ENCODE assay signal across 8 cellular contexts in genomic region chr12:132144115-132145071, GRCh38. TPM values are rescaled to one million over a fixed set of nuclear protein-coding genes. Genes with fewer than 3 reads are reported as not detected.
DNase-seq lines count a peak whose midpoint lies in the region; ATAC-seq and TF ChIP-seq lines count a peak whose summit lies in the region.

Gene DDX51 (minus strand): TSS chr12:132144319. CDS start chr12:132144296, 23 bp downstream.
Gene NOC4L (plus strand): TSS chr12:132144457. CDS start chr12:132144489, 32 bp downstream.

- H3F3A ChIP-seq in DOHH2 (ENCODE audit: control insufficient read depth, insufficient read depth): no peaks in the 10 kb centered on the region

- POLR2A ChIA-PET in naive thymus-derived CD4-positive, alpha-beta T cell (lab: Charles Lee): interaction anchor here (1.2 to 1.3 kb wide), 2 partner anchors 41 to 78 kb away, joined by 3 to 8 read pairs; no protein-coding TSS in a partner anchor

- DNase-seq in RKO (ENCODE audit: low spot score): peak; percentile 92
- DNase-seq in activated T-helper 1 cell treated with Interleukin-2 at 50 U/mL for 16 hours (ENCODE audit: low read depth): peak; percentile 94
- DNase-seq in fibroblast of lung (ENCODE audit: low read depth in 2 of 2): peak; percentile 91 to 95
- DNase-seq in naive thymus-derived CD4-positive, alpha-beta T cell: peak; percentile 93 to 99 (median 96)

- H3K36me3 ChIP-seq in DOHH2 (ENCODE audit: control insufficient read depth, low read length): peaks cover 66% of the 10 kb centered on the region
- H3K36me3 ChIP-seq in KOPT-K1 (ENCODE audit: insufficient read depth, low read length): peaks cover 64% of the 10 kb centered on the region
- peaks cover 19% of the 10 kb centered on the region for H3K36me3 ChIP-seq in fibroblast of lung (ENCODE audit: control insufficient read depth, insufficient read depth, low read length)
- peaks cover 0 to 66% (median 21%) of the 10 kb centered on the region in 3 experiments for H3K36me3 ChIP-seq in naive thymus-derived CD4-positive, alpha-beta T cell (ENCODE audit: control insufficient read depth in 2 of 3, insufficient read depth in 3 of 3, low read length in 3 of 3)

- H3K9me3 ChIP-seq in DOHH2 (ENCODE audit: control insufficient read depth, insufficient read depth, low read length) (no peaks in the 10 kb centered on the region), KOPT-K1 (ENCODE audit: insufficient read depth, low read length, poor library complexity, severe bottlenecking) (no peaks in the 10 kb centered on the region), fibroblast of lung (ENCODE audit: control insufficient read depth, insufficient read depth, low read depth, low read length) (no peaks in the 10 kb centered on the region)
- no peaks in the 10 kb centered on the region for H3K9me3 ChIP-seq in naive thymus-derived CD4-positive, alpha-beta T cell (ENCODE audit: control insufficient read depth in 2 of 3, low read length in 3 of 3)

- intact Hi-C loops in naive thymus-derived CD4-positive, alpha-beta T cell (cut with micrococcal nuclease): loop anchor here (1.0 to 5.0 kb wide), 6 partner anchors 44 to 344 kb away; no protein-coding TSS in a partner anchor

- H3K4me3 Mint-ChIP-seq in naive thymus-derived CD4-positive, alpha-beta T cell: peak within 1 kb of the TSS; percentile 85 to 97 (median 90)
- peak within 1 kb of the TSS; percentile 87 for H3K4me3 Mint-ChIP-seq in stimulated activated memory B cell treated with anti-CD40 and anti-IgM and Interleukin-4, amounts not matched to agents 10 μg/mL and 1 μg/mL and 100 μg/mL, for 72 hours

- H3K9ac ChIP-seq in fibroblast of lung (ENCODE audit: insufficient read depth, low read length): peak within 1 kb of the TSS; percentile 90

- peaks cover 0 to 8% (median 2%) of the 10 kb centered on the region in 5 donors for H3K36me3 Mint-ChIP-seq in naive thymus-derived CD4-positive, alpha-beta T cell
- peaks cover 12% of the 10 kb centered on the region for H3K36me3 Mint-ChIP-seq in stimulated activated memory B cell treated with anti-CD40 and anti-IgM and Interleukin-4, amounts not matched to agents 10 μg/mL and 1 μg/mL and 100 μg/mL, for 72 hours

- TF ChIP-seq CTCF in DOHH2 (IDR thresholded peaks at IDR 0.05; ENCODE audit: low read depth, low read length, poor library complexity, severe bottlenecking): no peak
- TF ChIP-seq CTCF in fibroblast of lung (conservative IDR thresholded peaks at IDR 0.05 in 1 of 2, IDR thresholded peaks at IDR 0.05 in 1 of 2; ENCODE audit: low read depth in 1 of 2, low read length in 2 of 2): no peak

- H3K27ac Mint-ChIP-seq in naive thymus-derived CD4-positive, alpha-beta T cell: peak within 1 kb of the TSS; percentile 83 to 99 (median 96)
- H3K27ac Mint-ChIP-seq in stimulated activated memory B cell treated with anti-CD40 and anti-IgM and Interleukin-4, amounts not matched to agents 10 μg/mL and 1 μg/mL and 100 μg/mL, for 72 hours: peak within 1 kb of the TSS; percentile 90

- peak within 1 kb of the TSS; percentile 41 for H2AFZ ChIP-seq in fibroblast of lung (ENCODE audit: low read length)

- peaks cover 0 to 4% (median 0%) of the 10 kb centered on the region in 11 donors for H3K9me3 Mint-ChIP-seq in naive thymus-derived CD4-positive, alpha-beta T cell
- H3K9me3 Mint-ChIP-seq in stimulated activated memory B cell treated with anti-CD40 and anti-IgM and Interleukin-4, amounts not matched to agents 10 μg/mL and 1 μg/mL and 100 μg/mL, for 72 hours: no peaks in the 10 kb centered on the region

- H3K4me2 ChIP-seq in DOHH2 (ENCODE audit: low read length): peak within 1 kb of the TSS; percentile 96
- peak within 1 kb of the TSS; percentile 90 for H3K4me2 ChIP-seq in fibroblast of lung (ENCODE audit: extremely low read depth, insufficient read depth, low read length)

- H3K79me2 ChIP-seq in DOHH2 (ENCODE audit: control insufficient read depth, low read length): peaks cover 70% of the 10 kb centered on the region
- peaks cover 28% of the 10 kb centered on the region for H3K79me2 ChIP-seq in fibroblast of lung (ENCODE audit: control insufficient read depth, insufficient read depth, low read length)

- peaks cover 0 to 2% (median 0%) of the 10 kb centered on the region in 5 donors for H3K27me3 Mint-ChIP-seq in naive thymus-derived CD4-positive, alpha-beta T cell
- H3K27me3 Mint-ChIP-seq in stimulated activated memory B cell treated with anti-CD40 and anti-IgM and Interleukin-4, amounts not matched to agents 10 μg/mL and 1 μg/mL and 100 μg/mL, for 72 hours: no peaks in the 10 kb centered on the region

- CTCF ChIA-PET in naive thymus-derived CD4-positive, alpha-beta T cell (lab: Charles Lee): interaction anchor here (1.3 kb wide), 1 partner anchor 9 kb away, joined by 4 read pairs; no protein-coding TSS in a partner anchor

- H3K4me1 ChIP-seq in DOHH2 (ENCODE audit: control insufficient read depth, low read length): peaks cover 19% of the 10 kb centered on the region
- peaks cover 4% of the 10 kb centered on the region for H3K4me1 ChIP-seq in fibroblast of lung (ENCODE audit: control insufficient read depth, extremely low read depth, insufficient read depth, low read length)
- H3K4me1 ChIP-seq in naive thymus-derived CD4-positive, alpha-beta T cell (ENCODE audit: control insufficient read depth in 2 of 2, insufficient read depth in 2 of 2, low read length in 2 of 2): peaks cover 21 to 23% of the 10 kb centered on the region in 2 donors

- H3K27ac ChIP-seq in DOHH2 (ENCODE audit: low read depth, low read length) (no peak within 1 kb of the TSS), KOPT-K1 (ENCODE audit: low read depth, low read length, poor library complexity, severe bottlenecking) (peak within 1 kb of the TSS; percentile 70), fibroblast of lung (ENCODE audit: insufficient read depth, low read length) (peak within 1 kb of the TSS; percentile 87)
- H3K27ac ChIP-seq in naive thymus-derived CD4-positive, alpha-beta T cell (ENCODE audit: low read depth, low read length): peak within 1 kb of the TSS; percentile 92

- peak within 1 kb of the TSS; percentile 99 for H3K4me3 ChIP-seq in DOHH2 (ENCODE audit: low read length)
- peak within 1 kb of the TSS; percentile 65 to 85 (median 82) for H3K4me3 ChIP-seq in fibroblast of lung (replicated peaks in 1 of 4; ENCODE audit: control extremely low read depth in 1 of 4, insufficient read depth in 1 of 4, low read depth in 3 of 4, low read length in 4 of 4)
- H3K4me3 ChIP-seq in naive thymus-derived CD4-positive, alpha-beta T cell (ENCODE audit: low read length): peak within 1 kb of the TSS; percentile 80

- H3K9me2 ChIP-seq in DOHH2 (replicated peaks; ENCODE audit: control insufficient read depth, low read length): no peaks in the 10 kb centered on the region

- no peaks in the 10 kb centered on the region for H3K27me3 ChIP-seq in DOHH2 (ENCODE audit: control insufficient read depth, low read length)
- H3K27me3 ChIP-seq in fibroblast of lung (ENCODE audit: control insufficient read depth, insufficient read depth, low read length): no peaks in the 10 kb centered on the region
- no peaks in the 10 kb centered on the region for H3K27me3 ChIP-seq in naive thymus-derived CD4-positive, alpha-beta T cell (ENCODE audit: control insufficient read depth in 2 of 2, insufficient read depth in 2 of 2, low read length in 2 of 2)

- H3K4me1 Mint-ChIP-seq in naive thymus-derived CD4-positive, alpha-beta T cell: peaks cover 21 to 38% (median 29%) of the 10 kb centered on the region in 7 donors
- peaks cover 42% of the 10 kb centered on the region for H3K4me1 Mint-ChIP-seq in stimulated activated memory B cell treated with anti-CD40 and anti-IgM and Interleukin-4, amounts not matched to agents 10 μg/mL and 1 μg/mL and 100 μg/mL, for 72 hours

- H4K20me1 ChIP-seq in DOHH2 (ENCODE audit: control insufficient read depth, insufficient read depth, low read depth, low read length) (peaks cover 8% of the 10 kb centered on the region), fibroblast of lung (ENCODE audit: control insufficient read depth, extremely low read depth, insufficient read depth, low read length) (no peaks in the 10 kb centered on the region)

- peak; percentile 87 for ATAC-seq in GM21786 (IDR thresholded peaks at IDR 0.05; ENCODE audit: unreplicated experiment)
- ATAC-seq in naive thymus-derived CD4-positive, alpha-beta T cell: peak; percentile 98
- ATAC-seq in stimulated activated memory B cell treated with anti-CD40 and anti-IgM and Interleukin-4, amounts not matched to agents 10 μg/mL and 1 μg/mL and 100 μg/mL, for 72 hours: peak; percentile 93

RNA-seq across cellular contexts. Expression of gene DDX51, which starts in this region (rescaled TPM):
- total RNA-seq in fibroblast of lung: 7.2 and 7.4 TPM in 2 replicates
- 3.7 and 7.0 TPM in 2 replicates for polyA plus RNA-seq in fibroblast of lung
- 7.4 and 11.5 TPM in 2 replicates for polyA plus RNA-seq in fibroblast of lung (2012)
- 4.4 and 12.1 TPM in 2 replicates for polyA minus RNA-seq in fibroblast of lung (ENCODE audit: low replicate concordance)
- 10 to 100 TPM; 33.2 to 54.8 (median 50.6) TPM for total RNA-seq in naive thymus-derived CD4-positive, alpha-beta T cell
- 10 to 100 TPM in 1 of 2 donors, 1 to 10 TPM in 1; 8.8 to 15.6 TPM for polyA plus RNA-seq in naive thymus-derived CD4-positive, alpha-beta T cell

RNA-seq across cellular contexts. Expression of gene NOC4L, which starts in this region (rescaled TPM):
- 5.6 and 6.8 TPM in 2 replicates for total RNA-seq in fibroblast of lung
- 3.0 and 5.8 TPM in 2 replicates for polyA plus RNA-seq in fibroblast of lung
- polyA plus RNA-seq in fibroblast of lung (2012): 12.0 and 20.8 TPM in 2 replicates
- 6.0 and 16.2 TPM in 2 replicates for polyA minus RNA-seq in fibroblast of lung (ENCODE audit: low replicate concordance)
- total RNA-seq in naive thymus-derived CD4-positive, alpha-beta T cell: 10 to 100 TPM; 19.3 to 27.1 (median 21.1) TPM
- polyA plus RNA-seq in naive thymus-derived CD4-positive, alpha-beta T cell: 10 to 100 TPM; 16.9 to 29.0 TPM
